In genomic region chr2:196167666-196168065, GRCh38 we compare ENCODE assay signal across 11 cellular contexts. TPM values are rescaled to one million over a fixed set of nuclear protein-coding genes. Genes with fewer than 3 reads are reported as not detected.
DNase-seq lines count a peak whose midpoint lies in the region; ATAC-seq and TF ChIP-seq lines count a peak whose summit lies in the region.
"Had no signal": no experiment of that assay in that cellular context is flagged by ENCODE, and none has a peak within 500 bp of the region (broad histone marks: within the 10 kb centered on the region; RNA-seq: fewer than 3 reads in every experiment).

No MANE protein-coding gene starts in this region.

- H4K20me1 ChIP-seq in PC-9 (ENCODE audit: insufficient read depth) (no peaks in the 10 kb centered on the region), smooth muscle cell (ENCODE audit: low read depth) (peaks cover 83% of the 10 kb centered on the region)

- H3K9me2 ChIP-seq in PC-9 (ENCODE audit: insufficient read depth), result no peaks in the 10 kb centered on the region

- H3K27ac ChIP-seq in PC-9 (peak overlapping the region; percentile 75), smooth muscle cell (ENCODE audit: low read depth) (peak overlapping the region; percentile 85)
- peak overlapping the region; percentile 94 for H3K27ac ChIP-seq in effector memory CD4-positive, alpha-beta T cell (ENCODE audit: insufficient read depth, low read length, poor library complexity, severe bottlenecking)

- intact Hi-C loops in PC-9 (cut with micrococcal nuclease; ENCODE audit: unreplicated experiment), result no loop called here

- H2AFZ ChIP-seq in PC-9 (no peak overlapping the region), smooth muscle cell (ENCODE audit: low read depth) (no peak overlapping the region)

- CTCF ChIA-PET in PC-9 (lab: Charles Lee), result interaction anchor here (0.6 kb wide), 1 partner anchor 72 kb away, joined by 6 read pairs; no protein-coding TSS in a partner anchor

- H3K27me3 ChIP-seq in PC-9 (ENCODE audit: insufficient read depth, low read depth) (no peaks in the 10 kb centered on the region), smooth muscle cell (ENCODE audit: low read depth) (no peaks in the 10 kb centered on the region)
- no peaks in the 10 kb centered on the region for H3K27me3 ChIP-seq in effector memory CD4-positive, alpha-beta T cell (replicated peaks; ENCODE audit: control insufficient read depth, insufficient read depth, low read length, poor library complexity, severe bottlenecking)

- H3K9me3 ChIP-seq in PC-9 (ENCODE audit: insufficient read depth, low read depth), result no peaks in the 10 kb centered on the region
- H3K9me3 ChIP-seq in effector memory CD4-positive, alpha-beta T cell (ENCODE audit: control insufficient read depth, low read length), result no peaks in the 10 kb centered on the region
- H3K9me3 ChIP-seq in smooth muscle cell (replicated peaks; ENCODE audit: low read depth), result no peaks in the 10 kb centered on the region

- WGBS in smooth muscle cell (ENCODE audit: low lambda C conversion rate), result 22% methylated on average over 2 of the region's 2 CpGs

- TF ChIP-seq CTCF in PC-9 (conservative IDR thresholded peaks at IDR 0.05), result no peak
- TF ChIP-seq CTCF in smooth muscle cell (IDR thresholded peaks at IDR 0.05; ENCODE audit: borderline replicate concordance, insufficient read depth, poor library complexity, severe bottlenecking), result no peak

- H3K36me3 ChIP-seq in PC-9 (ENCODE audit: low read depth) (no peaks in the 10 kb centered on the region), smooth muscle cell (ENCODE audit: low read depth) (no peaks in the 10 kb centered on the region)
- H3K36me3 ChIP-seq in effector memory CD4-positive, alpha-beta T cell (ENCODE audit: control insufficient read depth, insufficient read depth, low read length), result peaks cover 38% of the 10 kb centered on the region

- H3K4me3 ChIP-seq in PC-9 (peak overlapping the region; percentile 95; the same call in 1 of the 2 replicates), smooth muscle cell (peak overlapping the region; percentile 90)
- H3K4me3 ChIP-seq in effector memory CD4-positive, alpha-beta T cell (ENCODE audit: insufficient read depth, low read depth, low read length, poor library complexity, severe bottlenecking), result peak overlapping the region; percentile 98

- BruUV-seq in PC-9 (replicated peaks; lab: Mats Ljungman, UMichigan), result no TSS peak

- H3K4me1 ChIP-seq in PC-9 (replicated peaks; ENCODE audit: insufficient read depth), result peaks cover 30% of the 10 kb centered on the region
- H3K4me1 ChIP-seq in effector memory CD4-positive, alpha-beta T cell (ENCODE audit: control insufficient read depth, insufficient read depth, low read length, poor library complexity, severe bottlenecking), result peaks cover 30% of the 10 kb centered on the region
- H3K4me1 ChIP-seq in smooth muscle cell (ENCODE audit: low read depth), result peaks cover 36% of the 10 kb centered on the region

- DNase-seq in SIG-M5 treated with dmso at 0.1 percent for 504 hours (lab: John Stamatoyannopoulos, UW; ENCODE audit: unreplicated experiment) (peak; percentile 37), SIG-M5 (lab: John Stamatoyannopoulos, UW) (no peak), PC-9 (no peak), smooth muscle cell (lab: John Stamatoyannopoulos, UW; ENCODE audit: unreplicated experiment) (no peak)
- no peak for DNase-seq in effector memory CD4-positive, alpha-beta T cell
- DNase-seq: 8988T, glutamatergic neuron, NCI-H524 treated with DMSO at 0.1 percent for 48 hours had no signal

- H3F3A ChIP-seq in PC-9 (ENCODE audit: insufficient read depth, low read depth) (no peaks in the 10 kb centered on the region), smooth muscle cell (ENCODE audit: low read depth) (peaks cover 12% of the 10 kb centered on the region)

- POLR2A ChIA-PET in PC-9 (lab: Charles Lee; ENCODE audit: unreplicated experiment), result interaction anchor here (0.6 kb wide), 1 partner anchor 109 kb away, joined by 10 read pairs; no protein-coding TSS in a partner anchor

- ATAC-seq in HG03135 (IDR thresholded peaks at IDR 0.05; ENCODE audit: unreplicated experiment), result no peak
- no peak for ATAC-seq in GM21390 (IDR thresholded peaks at IDR 0.05; ENCODE audit: unreplicated experiment)
- ATAC-seq in GM18868 (IDR thresholded peaks at IDR 0.05; ENCODE audit: unreplicated experiment), result no peak

- H3K79me2 ChIP-seq in PC-9 (ENCODE audit: low read depth) (peaks cover 70% of the 10 kb centered on the region), smooth muscle cell (ENCODE audit: low read depth) (peaks cover 87% of the 10 kb centered on the region)

- H3K4me2 ChIP-seq in PC-9 (peak overlapping the region; percentile 73), smooth muscle cell (peak overlapping the region; percentile 89)

- peak overlapping the region; percentile 85 for H3K9ac ChIP-seq in smooth muscle cell (ENCODE audit: low read depth)

RNA-seq across cellular contexts. Expression of gene STK17B, which starts 3.7 kb away (rescaled TPM):
- 10.8 and 14.9 TPM in 2 replicates for total RNA-seq in PC-9 (2021)
- 165 and 190 TPM in 2 replicates for total RNA-seq in smooth muscle cell
- 26.6 and 33.5 TPM in 2 replicates for polyA plus RNA-seq in smooth muscle cell

Comparison
In these comparisons a context has a peak if more than half of its experiments do, and no peak if none do; other contexts are left out.
1. RNA of gene STK17B, which starts 3.7 kb away (total RNA-seq): 165 to 190 TPM in smooth muscle cell; 10.8 to 14.9 TPM in PC-9; every median in the first group is over 10 times any median in the second.
2. Peak in every context shown above with its lines, with median percentiles within 50 percentile points of each other: H3K27ac ChIP-seq and H3K4me3 ChIP-seq.